ENCODE assay signal across 4 cellular contexts in the genomic region with DNA sequence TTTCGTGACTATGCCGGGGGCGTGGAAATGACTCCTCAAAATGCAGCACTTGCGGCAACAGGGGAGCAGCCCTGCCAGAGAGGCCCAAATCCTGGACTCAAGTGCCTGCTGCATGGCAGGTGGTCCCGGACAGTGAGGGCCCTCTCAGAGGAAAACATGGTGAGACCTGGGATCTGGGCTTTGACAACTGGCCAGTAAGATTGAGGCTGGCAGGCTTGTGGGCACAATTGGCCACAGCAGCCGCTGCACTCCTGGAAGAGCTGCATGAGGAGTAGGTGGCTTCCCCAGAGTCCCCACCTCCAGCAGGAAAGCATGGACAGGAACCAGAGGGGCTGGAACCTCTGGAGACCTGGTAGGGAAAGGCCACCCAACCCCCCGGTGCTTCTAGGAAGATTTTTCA.
TF ChIP-seq lines count a peak whose summit lies in the region.

No MANE protein-coding gene starts in this region.

TF ChIP-seq in HepG2, 621 proteins besides CTCF, POLR2A, EP300 and RAD21:
- TF ChIP-seq ZNF674 (CRISPR knock-in tag; IDR thresholded peaks at IDR 0.05; ENCODE audit: low read depth) (no peak), ZFP41 (CRISPR knock-in tag; IDR thresholded peaks at IDR 0.05; ENCODE audit: borderline replicate concordance) (no peak), RBM22 (optimal IDR thresholded peaks at IDR 0.05; ENCODE audit: low read length) (no peak), ZNF652 (CRISPR knock-in tag; IDR thresholded peaks at IDR 0.05; ENCODE audit: borderline replicate concordance, low read depth) (no peak), HMG20B (CRISPR knock-in tag; conservative IDR thresholded peaks at IDR 0.05) (no peak), DR1 (CRISPR knock-in tag; IDR thresholded peaks at IDR 0.05) (no peak), ZNF124 (CRISPR knock-in tag; IDR thresholded peaks at IDR 0.05) (no peak), MBNL3 (CRISPR knock-in tag; conservative IDR thresholded peaks at IDR 0.05) (no peak), ZBTB33 (CRISPR knock-in tag; IDR thresholded peaks at IDR 0.05) (no peak), NR3C1 (CRISPR knock-in tag; IDR thresholded peaks at IDR 0.05) (no peak)
TF ChIP-seq in HepG2: peak in this region for 0.

TF ChIP-seq in endothelial cell of umbilical vein, 7 proteins besides CTCF, POLR2A, EP300 and RAD21:
- TF ChIP-seq MAX (IDR thresholded peaks at IDR 0.05; ENCODE audit: insufficient read depth, insufficient read length): no peak
- no peak for TF ChIP-seq GATA2 (IDR thresholded peaks at IDR 0.05; ENCODE audit: insufficient read depth, insufficient read length, low read depth, low read length)
- TF ChIP-seq JUN (IDR thresholded peaks at IDR 0.05; ENCODE audit: borderline replicate concordance, insufficient read depth, insufficient read length, low read depth): no peak
- no peak for TF ChIP-seq POLR2AphosphoS5 (IDR thresholded peaks at IDR 0.05; ENCODE audit: insufficient read depth, low read depth, low read length)
- TF ChIP-seq FOS (IDR thresholded peaks at IDR 0.05; ENCODE audit: borderline replicate concordance, insufficient read depth, low read length): no peak
- no peak for TF ChIP-seq MYC (IDR thresholded peaks at IDR 0.05; ENCODE audit: low read depth, low read length)
- TF ChIP-seq EZH2 (IDR thresholded peaks at IDR 0.05; ENCODE audit: borderline replicate concordance, low read depth, low read length, severe bottlenecking): no peak
TF ChIP-seq in endothelial cell of umbilical vein: peak in this region for 0.

TF ChIP-seq in WTC11, 78 proteins besides CTCF, POLR2A, EP300 and RAD21:
- TF ChIP-seq ETV6 (CRISPR knock-in tag; IDR thresholded peaks at IDR 0.05) (no peak), HMGA2 (CRISPR knock-in tag; IDR thresholded peaks at IDR 0.05) (no peak), MXD4 (CRISPR knock-in tag; IDR thresholded peaks at IDR 0.05; ENCODE audit: borderline replicate concordance) (no peak), GRHL2 (CRISPR knock-in tag; IDR thresholded peaks at IDR 0.05; ENCODE audit: insufficient replicate concordance, severe bottlenecking) (no peak), NFATC4 (CRISPR knock-in tag; IDR thresholded peaks at IDR 0.05) (no peak)

TF ChIP-seq in SK-N-SH treated with all-trans-retinoic acid at 6 μM for 48 hours, 23 proteins besides CTCF, POLR2A, EP300 and RAD21:
- TF ChIP-seq BACH2 (CRISPR knock-in tag; IDR thresholded peaks at IDR 0.05; ENCODE audit: borderline replicate concordance): no peak
- TF ChIP-seq, protein P1, sequence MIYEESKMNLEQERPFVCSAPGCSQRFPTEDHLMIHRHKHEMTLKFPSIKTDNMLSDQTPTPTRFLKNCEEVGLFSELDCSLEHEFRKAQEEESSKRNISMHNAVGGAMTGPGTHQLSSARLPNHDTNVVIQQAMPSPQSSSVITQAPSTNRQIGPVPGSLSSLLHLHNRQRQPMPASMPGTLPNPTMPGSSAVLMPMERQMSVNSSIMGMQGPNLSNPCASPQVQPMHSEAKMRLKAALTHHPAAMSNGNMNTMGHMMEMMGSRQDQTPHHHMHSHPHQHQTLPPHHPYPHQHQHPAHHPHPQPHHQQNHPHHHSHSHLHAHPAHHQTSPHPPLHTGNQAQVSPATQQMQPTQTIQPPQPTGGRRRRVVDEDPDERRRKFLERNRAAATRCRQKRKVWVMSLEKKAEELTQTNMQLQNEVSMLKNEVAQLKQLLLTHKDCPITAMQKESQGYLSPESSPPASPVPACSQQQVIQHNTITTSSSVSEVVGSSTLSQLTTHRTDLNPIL (CRISPR knock-in tag; IDR thresholded peaks at IDR 0.05; ENCODE audit: low read depth): no peak
- no peak for TF ChIP-seq SNAI2 (CRISPR knock-in tag; IDR thresholded peaks at IDR 0.05)
- TF ChIP-seq RARB (CRISPR knock-in tag; IDR thresholded peaks at IDR 0.05): no peak
- no peak for TF ChIP-seq ZNF8 (CRISPR knock-in tag; IDR thresholded peaks at IDR 0.05)
- no peak for TF ChIP-seq TSHZ2 (CRISPR knock-in tag; IDR thresholded peaks at IDR 0.05)
- no peak for TF ChIP-seq PATZ1 (CRISPR knock-in tag; IDR thresholded peaks at IDR 0.05; ENCODE audit: borderline replicate concordance)
- no peak for TF ChIP-seq ISL1 (CRISPR knock-in tag; IDR thresholded peaks at IDR 0.05)
- TF ChIP-seq CSRNP3 (CRISPR knock-in tag; IDR thresholded peaks at IDR 0.05): no peak
- TF ChIP-seq ESRRG (CRISPR knock-in tag; IDR thresholded peaks at IDR 0.05): no peak
- no peak for TF ChIP-seq TCF4 (CRISPR knock-in tag; IDR thresholded peaks at IDR 0.05; ENCODE audit: borderline replicate concordance)
- no peak for TF ChIP-seq CSDC2 (CRISPR knock-in tag; IDR thresholded peaks at IDR 0.05)
- TF ChIP-seq GLIS3 (CRISPR knock-in tag; IDR thresholded peaks at IDR 0.05): no peak
- no peak for TF ChIP-seq PPARA (CRISPR knock-in tag; IDR thresholded peaks at IDR 0.05; ENCODE audit: borderline replicate concordance)
- no peak for TF ChIP-seq OSR1 (CRISPR knock-in tag; IDR thresholded peaks at IDR 0.05)
- no peak for TF ChIP-seq ZC3H10 (CRISPR knock-in tag; IDR thresholded peaks at IDR 0.05)
- TF ChIP-seq ZFP30 (CRISPR knock-in tag; IDR thresholded peaks at IDR 0.05): no peak
- no peak for TF ChIP-seq ZNF70 (CRISPR knock-in tag; IDR thresholded peaks at IDR 0.05)
- TF ChIP-seq ARNTL (CRISPR knock-in tag; IDR thresholded peaks at IDR 0.05; ENCODE audit: borderline replicate concordance, low read depth): no peak
TF ChIP-seq in SK-N-SH treated with all-trans-retinoic acid at 6 μM for 48 hours: peak in this region for 0.
